ENCODE assay signal across 20 cellular contexts in genomic region chr21:42580076-42580792, GRCh38.
DNase-seq lines count a peak whose midpoint lies in the region; ATAC-seq lines count a peak whose summit lies in the region.
"Had no signal": no experiment of that assay in that cellular context is flagged by ENCODE, and none has a peak within 500 bp of the region (broad histone marks: within the 10 kb centered on the region; RNA-seq: fewer than 3 reads in every experiment).

No MANE protein-coding gene starts in this region.

- H3K23ac ChIP-seq in neuronal stem cell (ENCODE audit: low read depth, low read length, poor library complexity) = peak overlapping the region; percentile 25

- no peak overlapping the region for H3K4ac ChIP-seq in neuronal stem cell (ENCODE audit: low read length)

- peak; percentile 8 for DNase-seq in NCI-H1092 (lab: John Stamatoyannopoulos, UW)
- no peak for DNase-seq in NCI-H1092 treated with DMSO at 0.1 percent for 48 hours (lab: John Stamatoyannopoulos, UW)
- peak; percentile 42 for DNase-seq in activated effector memory CD4-positive, alpha-beta T cell treated with anti-CD3 and anti-CD28 coated beads, Interleukin-2, amount 50 U/mL, for 16 hours
- DNase-seq in activated effector memory CD4-positive, alpha-beta T cell treated with Interleukin-2 at 50 U/mL for 16 hours = no peak
- DNase-seq in neuronal stem cell (ENCODE audit: low spot score) = no peak
- no peak for DNase-seq in anterior cingulate cortex (lab: John Stamatoyannopoulos, UW)
- DNase-seq in NCI-H187 (lab: John Stamatoyannopoulos, UW) = no peak
- DNase-seq: CD4-positive, CD25-positive, alpha-beta regulatory T cell; DMS153; H9; NCI-H146; NCI-H2081 treated with DMSO at 0.1 percent for 48 hours; NCI-H2227 treated with DMSO at 0.1 percent for 48 hours; NCI-H526; PC-9 had no signal

- peaks cover 0 to 7% (median 0%) of the 10 kb centered on the region in 3 experiments for H3K27me3 ChIP-seq in neuronal stem cell (ENCODE audit: control insufficient read depth in 3 of 3, insufficient read depth in 3 of 3, low read depth in 1 of 3, low read length in 3 of 3)

- H3K4me1 ChIP-seq in neuronal stem cell (ENCODE audit: control insufficient read depth in 2 of 2, insufficient read depth in 1 of 2, low read depth in 1 of 2, low read length in 2 of 2) = peaks cover 0 to 6% of the 10 kb centered on the region in 2 donors
- H3K4me1 ChIP-seq: Caco-2 had no signal

- H2BK5ac ChIP-seq in neuronal stem cell (ENCODE audit: low read length) = no peak overlapping the region

- H2AK5ac ChIP-seq in neuronal stem cell (ENCODE audit: low read depth, low read length) = peak overlapping the region; percentile 53

- H4K8ac ChIP-seq in neuronal stem cell (ENCODE audit: low read depth, low read length) = no peak overlapping the region

- H3K79me1 ChIP-seq in neuronal stem cell (ENCODE audit: low read depth, low read length) = no peaks in the 10 kb centered on the region

- H3K4me3 ChIP-seq in neuronal stem cell (ENCODE audit: low read length in 2 of 2) = no peak overlapping the region
- H3K4me3 ChIP-seq: PC-9 had no signal

- peaks cover 4 to 16% of the 10 kb centered on the region in 2 donors for H3K9me3 ChIP-seq in neuronal stem cell (replicated peaks in 1 of 2; ENCODE audit: control insufficient read depth in 2 of 2, insufficient read depth in 1 of 2, low read depth in 1 of 2, low read length in 2 of 2)

- H2BK15ac ChIP-seq in neuronal stem cell (ENCODE audit: low read length) = no peak overlapping the region

- H4K91ac ChIP-seq in neuronal stem cell (ENCODE audit: low read depth, low read length, poor library complexity) = no peak overlapping the region

- H3K4me2 ChIP-seq in neuronal stem cell (ENCODE audit: insufficient read depth, low read length, poor library complexity, severe bottlenecking) = no peak overlapping the region
- H3K4me2 ChIP-seq: KMS-11, PC-9 had no signal

- no peak overlapping the region for H2BK12ac ChIP-seq in neuronal stem cell (ENCODE audit: low read length)

- no peak overlapping the region for H3K18ac ChIP-seq in neuronal stem cell (ENCODE audit: low read length)

- no peak for ATAC-seq in GM21515 (IDR thresholded peaks at IDR 0.05; ENCODE audit: unreplicated experiment)
- ATAC-seq: HepG2 had no signal

- no CpG with 5 or more reads among the region's 16 CpGs for WGBS in neuronal stem cell (ENCODE audit: extremely low coverage in 2 of 2, insufficient read length in 2 of 2, insufficient replicate concordance in 1 of 2), 2 donors

- no peak overlapping the region for H3K9ac ChIP-seq in neuronal stem cell (ENCODE audit: low read depth, low read length, poor library complexity)
- H3K9ac ChIP-seq: KMS-11 had no signal

- no peak overlapping the region for H3K27ac ChIP-seq in neuronal stem cell (replicated peaks; ENCODE audit: low read length)
- H3K27ac ChIP-seq: 22Rv1, KMS-11, PC-9 had no signal

- H2AFZ ChIP-seq in neuronal stem cell (ENCODE audit: low read length) = no peak overlapping the region
- H2AFZ ChIP-seq: PC-9 had no signal

- no peak overlapping the region for H2BK120ac ChIP-seq in neuronal stem cell (ENCODE audit: low read depth, low read length)

- H3K36me3 ChIP-seq in neuronal stem cell (replicated peaks in 1 of 2; ENCODE audit: control insufficient read depth in 2 of 2, insufficient read depth in 2 of 2, low read length in 2 of 2) = no peaks in the 10 kb centered on the region

- H3K14ac ChIP-seq in neuronal stem cell (ENCODE audit: low read length) = no peak overlapping the region

Comparison
In these comparisons a context has a peak if more than half of its experiments do, and no peak if none do; other contexts are left out.
1. DNase-seq: peak in NCI-H1092 (single experiment) and activated effector memory CD4-positive, alpha-beta T cell treated with anti-CD3 and anti-CD28 coated beads, Interleukin-2, amount 50 U/mL, for 16 hours (single experiment); none in NCI-H1092 treated with DMSO at 0.1 percent for 48 hours (single experiment), activated effector memory CD4-positive, alpha-beta T cell treated with Interleukin-2 at 50 U/mL for 16 hours (single experiment), neuronal stem cell (single experiment), anterior cingulate cortex (0 of 58) and NCI-H187 (0 of 2).